In genomic region chr11:128719556-128719824, GRCh38 we compare ENCODE assay signal across 2 cellular contexts.
TF ChIP-seq lines count a peak whose summit lies in the region.

No MANE protein-coding gene starts in this region.

TF ChIP-seq in GM23338, 12 proteins besides CTCF, POLR2A, EP300 and RAD21 (continued from another document):
- no peak for TF ChIP-seq CREB1 (CRISPR knock-in tag; IDR thresholded peaks at IDR 0.05; ENCODE audit: low read depth)
- no peak for TF ChIP-seq EZH2phosphoT487 (IDR thresholded peaks at IDR 0.05; ENCODE audit: unreplicated experiment)
- TF ChIP-seq REST (IDR thresholded peaks at IDR 0.05; ENCODE audit: unreplicated experiment): no peak
- no peak for TF ChIP-seq NANOG (IDR thresholded peaks at IDR 0.05; ENCODE audit: borderline replicate concordance)
- no peak for TF ChIP-seq ZNF331 (CRISPR knock-in tag; IDR thresholded peaks at IDR 0.05; ENCODE audit: low read depth)
- no peak for TF ChIP-seq STAT1 (IDR thresholded peaks at IDR 0.05; ENCODE audit: unreplicated experiment)
- TF ChIP-seq JUNB (IDR thresholded peaks at IDR 0.05; ENCODE audit: unreplicated experiment): no peak
- TF ChIP-seq, protein P1, sequence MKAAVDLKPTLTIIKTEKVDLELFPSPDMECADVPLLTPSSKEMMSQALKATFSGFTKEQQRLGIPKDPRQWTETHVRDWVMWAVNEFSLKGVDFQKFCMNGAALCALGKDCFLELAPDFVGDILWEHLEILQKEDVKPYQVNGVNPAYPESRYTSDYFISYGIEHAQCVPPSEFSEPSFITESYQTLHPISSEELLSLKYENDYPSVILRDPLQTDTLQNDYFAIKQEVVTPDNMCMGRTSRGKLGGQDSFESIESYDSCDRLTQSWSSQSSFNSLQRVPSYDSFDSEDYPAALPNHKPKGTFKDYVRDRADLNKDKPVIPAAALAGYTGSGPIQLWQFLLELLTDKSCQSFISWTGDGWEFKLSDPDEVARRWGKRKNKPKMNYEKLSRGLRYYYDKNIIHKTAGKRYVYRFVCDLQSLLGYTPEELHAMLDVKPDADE (IDR thresholded peaks at IDR 0.05): no peak
- no peak for TF ChIP-seq EZH2 (IDR thresholded peaks at IDR 0.05; ENCODE audit: low read depth, unreplicated experiment)
- TF ChIP-seq, protein P2, sequence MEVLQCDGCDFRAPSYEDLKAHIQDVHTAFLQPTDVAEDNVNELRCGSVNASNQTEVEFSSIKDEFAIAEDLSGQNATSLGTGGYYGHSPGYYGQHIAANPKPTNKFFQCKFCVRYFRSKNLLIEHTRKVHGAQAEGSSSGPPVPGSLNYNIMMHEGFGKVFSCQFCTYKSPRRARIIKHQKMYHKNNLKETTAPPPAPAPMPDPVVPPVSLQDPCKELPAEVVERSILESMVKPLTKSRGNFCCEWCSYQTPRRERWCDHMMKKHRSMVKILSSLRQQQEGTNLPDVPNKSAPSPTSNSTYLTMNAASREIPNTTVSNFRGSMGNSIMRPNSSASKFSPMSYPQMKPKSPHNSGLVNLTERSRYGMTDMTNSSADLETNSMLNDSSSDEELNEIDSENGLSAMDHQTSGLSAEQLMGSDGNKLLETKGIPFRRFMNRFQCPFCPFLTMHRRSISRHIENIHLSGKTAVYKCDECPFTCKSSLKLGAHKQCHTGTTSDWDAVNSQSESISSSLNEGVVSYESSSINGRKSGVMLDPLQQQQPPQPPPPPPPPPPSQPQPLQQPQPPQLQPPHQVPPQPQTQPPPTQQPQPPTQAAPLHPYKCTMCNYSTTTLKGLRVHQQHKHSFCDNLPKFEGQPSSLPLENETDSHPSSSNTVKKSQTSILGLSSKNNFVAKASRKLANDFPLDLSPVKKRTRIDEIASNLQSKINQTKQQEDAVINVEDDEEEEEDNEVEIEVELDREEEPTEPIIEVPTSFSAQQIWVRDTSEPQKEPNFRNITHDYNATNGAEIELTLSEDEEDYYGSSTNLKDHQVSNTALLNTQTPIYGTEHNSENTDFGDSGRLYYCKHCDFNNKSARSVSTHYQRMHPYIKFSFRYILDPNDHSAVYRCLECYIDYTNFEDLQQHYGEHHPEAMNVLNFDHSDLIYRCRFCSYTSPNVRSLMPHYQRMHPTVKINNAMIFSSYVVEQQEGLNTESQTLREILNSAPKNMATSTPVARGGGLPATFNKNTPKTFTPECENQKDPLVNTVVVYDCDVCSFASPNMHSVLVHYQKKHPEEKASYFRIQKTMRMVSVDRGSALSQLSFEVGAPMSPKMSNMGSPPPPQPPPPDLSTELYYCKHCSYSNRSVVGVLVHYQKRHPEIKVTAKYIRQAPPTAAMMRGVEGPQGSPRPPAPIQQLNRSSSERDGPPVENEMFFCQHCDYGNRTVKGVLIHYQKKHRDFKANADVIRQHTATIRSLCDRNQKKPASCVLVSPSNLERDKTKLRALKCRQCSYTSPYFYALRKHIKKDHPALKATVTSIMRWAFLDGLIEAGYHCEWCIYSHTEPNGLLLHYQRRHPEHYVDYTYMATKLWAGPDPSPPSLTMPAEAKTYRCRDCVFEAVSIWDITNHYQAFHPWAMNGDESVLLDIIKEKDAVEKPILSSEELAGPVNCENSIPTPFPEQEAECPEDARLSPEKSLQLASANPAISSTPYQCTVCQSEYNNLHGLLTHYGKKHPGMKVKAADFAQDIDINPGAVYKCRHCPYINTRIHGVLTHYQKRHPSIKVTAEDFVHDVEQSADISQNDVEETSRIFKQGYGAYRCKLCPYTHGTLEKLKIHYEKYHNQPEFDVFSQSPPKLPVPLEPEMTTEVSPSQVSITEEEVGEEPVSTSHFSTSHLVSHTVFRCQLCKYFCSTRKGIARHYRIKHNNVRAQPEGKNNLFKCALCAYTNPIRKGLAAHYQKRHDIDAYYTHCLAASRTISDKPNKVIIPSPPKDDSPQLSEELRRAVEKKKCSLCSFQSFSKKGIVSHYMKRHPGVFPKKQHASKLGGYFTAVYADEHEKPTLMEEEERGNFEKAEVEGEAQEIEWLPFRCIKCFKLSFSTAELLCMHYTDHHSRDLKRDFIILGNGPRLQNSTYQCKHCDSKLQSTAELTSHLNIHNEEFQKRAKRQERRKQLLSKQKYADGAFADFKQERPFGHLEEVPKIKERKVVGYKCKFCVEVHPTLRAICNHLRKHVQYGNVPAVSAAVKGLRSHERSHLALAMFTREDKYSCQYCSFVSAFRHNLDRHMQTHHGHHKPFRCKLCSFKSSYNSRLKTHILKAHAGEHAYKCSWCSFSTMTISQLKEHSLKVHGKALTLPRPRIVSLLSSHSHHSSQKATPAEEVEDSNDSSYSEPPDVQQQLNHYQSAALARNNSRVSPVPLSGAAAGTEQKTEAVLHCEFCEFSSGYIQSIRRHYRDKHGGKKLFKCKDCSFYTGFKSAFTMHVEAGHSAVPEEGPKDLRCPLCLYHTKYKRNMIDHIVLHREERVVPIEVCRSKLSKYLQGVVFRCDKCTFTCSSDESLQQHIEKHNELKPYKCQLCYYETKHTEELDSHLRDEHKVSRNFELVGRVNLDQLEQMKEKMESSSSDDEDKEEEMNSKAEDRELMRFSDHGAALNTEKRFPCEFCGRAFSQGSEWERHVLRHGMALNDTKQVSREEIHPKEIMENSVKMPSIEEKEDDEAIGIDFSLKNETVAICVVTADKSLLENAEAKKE (CRISPR knock-in tag; IDR thresholded peaks at IDR 0.05): no peak
TF ChIP-seq in GM23338: peak in this region for 0.

TF ChIP-seq in GM12878, 131 proteins besides CTCF, POLR2A, EP300 and RAD21 (continued from another document):
- no peak for TF ChIP-seq SPI1 (IDR thresholded peaks at IDR 0.05; ENCODE audit: borderline replicate concordance, insufficient read depth, low read depth, low read length)
- TF ChIP-seq, protein P3, sequence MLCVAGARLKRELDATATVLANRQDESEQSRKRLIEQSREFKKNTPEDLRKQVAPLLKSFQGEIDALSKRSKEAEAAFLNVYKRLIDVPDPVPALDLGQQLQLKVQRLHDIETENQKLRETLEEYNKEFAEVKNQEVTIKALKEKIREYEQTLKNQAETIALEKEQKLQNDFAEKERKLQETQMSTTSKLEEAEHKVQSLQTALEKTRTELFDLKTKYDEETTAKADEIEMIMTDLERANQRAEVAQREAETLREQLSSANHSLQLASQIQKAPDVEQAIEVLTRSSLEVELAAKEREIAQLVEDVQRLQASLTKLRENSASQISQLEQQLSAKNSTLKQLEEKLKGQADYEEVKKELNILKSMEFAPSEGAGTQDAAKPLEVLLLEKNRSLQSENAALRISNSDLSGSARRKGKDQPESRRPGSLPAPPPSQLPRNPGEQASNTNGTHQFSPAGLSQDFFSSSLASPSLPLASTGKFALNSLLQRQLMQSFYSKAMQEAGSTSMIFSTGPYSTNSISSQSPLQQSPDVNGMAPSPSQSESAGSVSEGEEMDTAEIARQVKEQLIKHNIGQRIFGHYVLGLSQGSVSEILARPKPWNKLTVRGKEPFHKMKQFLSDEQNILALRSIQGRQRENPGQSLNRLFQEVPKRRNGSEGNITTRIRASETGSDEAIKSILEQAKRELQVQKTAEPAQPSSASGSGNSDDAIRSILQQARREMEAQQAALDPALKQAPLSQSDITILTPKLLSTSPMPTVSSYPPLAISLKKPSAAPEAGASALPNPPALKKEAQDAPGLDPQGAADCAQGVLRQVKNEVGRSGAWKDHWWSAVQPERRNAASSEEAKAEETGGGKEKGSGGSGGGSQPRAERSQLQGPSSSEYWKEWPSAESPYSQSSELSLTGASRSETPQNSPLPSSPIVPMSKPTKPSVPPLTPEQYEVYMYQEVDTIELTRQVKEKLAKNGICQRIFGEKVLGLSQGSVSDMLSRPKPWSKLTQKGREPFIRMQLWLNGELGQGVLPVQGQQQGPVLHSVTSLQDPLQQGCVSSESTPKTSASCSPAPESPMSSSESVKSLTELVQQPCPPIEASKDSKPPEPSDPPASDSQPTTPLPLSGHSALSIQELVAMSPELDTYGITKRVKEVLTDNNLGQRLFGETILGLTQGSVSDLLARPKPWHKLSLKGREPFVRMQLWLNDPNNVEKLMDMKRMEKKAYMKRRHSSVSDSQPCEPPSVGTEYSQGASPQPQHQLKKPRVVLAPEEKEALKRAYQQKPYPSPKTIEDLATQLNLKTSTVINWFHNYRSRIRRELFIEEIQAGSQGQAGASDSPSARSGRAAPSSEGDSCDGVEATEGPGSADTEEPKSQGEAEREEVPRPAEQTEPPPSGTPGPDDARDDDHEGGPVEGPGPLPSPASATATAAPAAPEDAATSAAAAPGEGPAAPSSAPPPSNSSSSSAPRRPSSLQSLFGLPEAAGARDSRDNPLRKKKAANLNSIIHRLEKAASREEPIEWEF (IDR thresholded peaks at IDR 0.05; ENCODE audit: insufficient replicate concordance, low read depth, low read length): no peak
- TF ChIP-seq POLR2AphosphoS2 (IDR thresholded peaks at IDR 0.05; ENCODE audit: low read depth, low read length): 0 out of 2 replicates have a peak, but pooled peaks have one; percentile 43
- TF ChIP-seq EED (IDR thresholded peaks at IDR 0.05; ENCODE audit: low read depth): 0 out of 2 replicates have a peak, but pooled peaks have one; percentile 3
- TF ChIP-seq MLLT1 (IDR thresholded peaks at IDR 0.05): no peak
TF ChIP-seq in GM12878: peak in this region for 2.
